In the genomic region with DNA sequence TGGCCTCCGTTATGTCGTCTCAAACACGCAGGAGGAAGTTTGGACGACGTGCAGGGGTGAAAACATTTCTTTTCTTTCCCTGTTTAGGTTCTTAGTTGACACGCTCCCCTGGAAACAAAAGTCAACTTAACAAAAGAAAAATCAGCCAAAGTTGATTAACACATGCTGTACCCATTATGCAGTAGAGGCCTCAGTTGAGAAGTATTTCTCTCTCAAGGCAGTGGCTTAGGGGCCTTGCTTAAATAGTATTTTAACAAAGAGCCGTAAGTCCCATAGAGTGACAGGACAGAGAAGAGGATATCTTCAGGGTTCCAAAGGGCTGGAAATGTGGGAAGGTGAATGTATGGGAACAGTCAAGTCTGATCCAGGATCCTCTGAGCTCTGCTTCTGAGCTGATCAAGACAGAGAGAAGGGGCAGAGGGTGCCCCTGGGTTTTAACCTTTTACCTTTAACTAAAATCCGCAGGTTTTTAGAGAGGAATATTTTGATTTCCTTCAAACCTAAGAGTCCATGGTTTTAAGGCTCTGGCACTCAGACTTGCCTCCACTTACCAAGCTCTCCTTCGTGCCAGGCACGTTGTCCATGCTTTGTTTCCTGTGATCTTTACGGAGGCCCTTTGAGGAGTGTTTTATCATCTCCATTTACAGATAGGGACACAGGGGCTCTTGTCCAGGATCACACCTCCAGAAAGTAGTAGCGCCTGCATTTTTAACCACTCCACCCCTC, we compare ENCODE assay signal across 9 cellular contexts. TPM values are rescaled to one million over a fixed set of nuclear protein-coding genes. Genes with fewer than 3 reads are reported as not detected.
A peak's percentile ranks its signal among the peaks of the same experiment; 100 is the strongest.
DNase-seq lines count a peak whose midpoint lies in the region; ATAC-seq and TF ChIP-seq lines count a peak whose summit lies in the region.
"Had no signal": no experiment of that assay in that cellular context is flagged by ENCODE, and none has a peak within 500 bp of the region (broad histone marks: within the 10 kb centered on the region; RNA-seq: fewer than 3 reads in every experiment).

No MANE protein-coding gene starts in this region.

- peak overlapping the region; percentile 98 for H3K27ac ChIP-seq in CD4-positive, CD25-positive, alpha-beta regulatory T cell (ENCODE audit: insufficient read depth, low read length, poor library complexity, severe bottlenecking)
- H3K27ac ChIP-seq in HUES64 (ENCODE audit: low read depth, low read length) (peak overlapping the region; percentile 46; the same call in 1 of the 2 replicates), osteoblast (ENCODE audit: low read depth, low read length) (peak overlapping the region; percentile 54)

- no peaks in the 10 kb centered on the region for H4K20me1 ChIP-seq in osteoblast (ENCODE audit: insufficient read depth, low read length)

- CTCF ChIA-PET in GM10248 (lab: Yijun Ruan, JAX), result interaction anchor here (0.9 to 3.7 kb wide), 8 partner anchors 8 to 52 kb away, joined by 3 to 24 read pairs (median 4); no protein-coding TSS in a partner anchor

- TF ChIP-seq CTCF in osteoblast (IDR thresholded peaks at IDR 0.05; ENCODE audit: extremely low read depth, low read depth, low read length), result no peak
- no peak for TF ChIP-seq CTCF in GM10248 (IDR thresholded peaks at IDR 0.05; ENCODE audit: control extremely low read depth, extremely low read depth, low read depth, missing control alignments)

- no peaks in the 10 kb centered on the region for H3K36me3 Mint-ChIP-seq in CD4-positive, CD25-positive, alpha-beta regulatory T cell
- peaks cover 55% of the 10 kb centered on the region for H3K36me3 Mint-ChIP-seq in effector memory CD8-positive, alpha-beta T cell (ENCODE audit: insufficient read depth)

- no peaks in the 10 kb centered on the region for H3K27me3 ChIP-seq in CD4-positive, CD25-positive, alpha-beta regulatory T cell (ENCODE audit: control insufficient read depth, insufficient read depth, low read length)
- H3K27me3 ChIP-seq in HUES64 (ENCODE audit: insufficient read depth, low read length) (no peaks in the 10 kb centered on the region), osteoblast (ENCODE audit: insufficient read depth, low read length) (no peaks in the 10 kb centered on the region)

- H3K9me3 Mint-ChIP-seq in CD4-positive, CD25-positive, alpha-beta regulatory T cell, result no peaks in the 10 kb centered on the region
- H3K9me3 Mint-ChIP-seq in effector memory CD8-positive, alpha-beta T cell, result no peaks in the 10 kb centered on the region

- ATAC-seq in CD4-positive, CD25-positive, alpha-beta regulatory T cell (ENCODE audit: low read depth in 2 of 2), result no peak
- peak; percentile 21 for ATAC-seq in effector memory CD8-positive, alpha-beta T cell (replicated peaks)

- H3K27ac Mint-ChIP-seq in CD4-positive, CD25-positive, alpha-beta regulatory T cell, result peak overlapping the region; percentile 96 to 100 (median 100)
- peak overlapping the region; percentile 100 for H3K27ac Mint-ChIP-seq in effector memory CD8-positive, alpha-beta T cell

- H3K36me3 ChIP-seq in CD4-positive, CD25-positive, alpha-beta regulatory T cell (ENCODE audit: control insufficient read depth, insufficient read depth, low read length), result no peaks in the 10 kb centered on the region
- no peaks in the 10 kb centered on the region for H3K36me3 ChIP-seq in HUES64 (ENCODE audit: insufficient read depth, low read length)
- no peaks in the 10 kb centered on the region for H3K36me3 ChIP-seq in osteoblast (ENCODE audit: insufficient read depth, low read length)

- H3K27me3 Mint-ChIP-seq in CD4-positive, CD25-positive, alpha-beta regulatory T cell, result peaks cover 4% of the 10 kb centered on the region
- H3K27me3 Mint-ChIP-seq in effector memory CD8-positive, alpha-beta T cell, result no peaks in the 10 kb centered on the region

- peaks cover 48% of the 10 kb centered on the region for H3K4me1 ChIP-seq in CD4-positive, CD25-positive, alpha-beta regulatory T cell (ENCODE audit: control insufficient read depth, insufficient read depth, low read length, poor library complexity, severe bottlenecking)
- H3K4me1 ChIP-seq in HUES64 (ENCODE audit: insufficient read depth, low read length), result peaks cover 13% of the 10 kb centered on the region
- peaks cover 8% of the 10 kb centered on the region for H3K4me1 ChIP-seq in osteoblast (ENCODE audit: insufficient read depth, low read length)

- POLR2A ChIA-PET in GM10248 (lab: Yijun Ruan, JAX), result interaction anchor here (0.5 to 3.6 kb wide), 19 partner anchors 9 to 839 kb away, joined by 3 to 25 read pairs (median 5); a partner anchor contains a TSS

- 90% methylated on average over 12 of the region's 12 CpGs for WGBS in HUES64

- H3K4me3 ChIP-seq in CD4-positive, CD25-positive, alpha-beta regulatory T cell (ENCODE audit: low read depth, low read length), result peak overlapping the region; percentile 80
- H3K4me3 ChIP-seq in HUES64 (ENCODE audit: low read length), result peak overlapping the region; percentile 31
- H3K4me3 ChIP-seq in osteoblast (ENCODE audit: insufficient read depth, low read length), result peak overlapping the region; percentile 73

- H3K9ac ChIP-seq in HUES64 (ENCODE audit: low read depth, low read length), result peak overlapping the region; percentile 42; the same call in 1 of the 2 replicates

- no peaks in the 10 kb centered on the region for H3K79me2 ChIP-seq in osteoblast (ENCODE audit: insufficient read depth, low read length)

- peak overlapping the region; percentile 97 to 100 (median 98) for H3K4me3 Mint-ChIP-seq in CD4-positive, CD25-positive, alpha-beta regulatory T cell
- H3K4me3 Mint-ChIP-seq in effector memory CD8-positive, alpha-beta T cell, result peak overlapping the region; percentile 98 to 100

- no peak for DNase-seq in CD4-positive, CD25-positive, alpha-beta regulatory T cell
- DNase-seq in effector memory CD8-positive, alpha-beta T cell, result no peak
- peak; percentile 26 for DNase-seq in osteoblast (ENCODE audit: insufficient read length, low spot score, missing footprints)
- DNase-seq in RPMI8226, result no peak
- DNase-seq in stimulated activated CD8-positive, alpha-beta memory T cell treated with anti-CD3 and anti-CD28 coated beads, Interleukin-4, amount 100 ng/mL, for 48 hours, result no peak
- DNase-seq in GM10248 (ENCODE audit: extremely low spot score), result no peak
- no peak for DNase-seq in middle frontal gyrus (ENCODE audit: extremely low spot score, low spot score)

- H3K4me2 ChIP-seq in osteoblast (ENCODE audit: insufficient read depth, low read length), result peak overlapping the region; percentile 84

- no peaks in the 10 kb centered on the region for H3K9me3 ChIP-seq in CD4-positive, CD25-positive, alpha-beta regulatory T cell (ENCODE audit: control insufficient read depth in 2 of 2, low read length in 2 of 2)
- H3K9me3 ChIP-seq in HUES64 (ENCODE audit: insufficient read depth, low read depth, low read length), result no peaks in the 10 kb centered on the region
- no peaks in the 10 kb centered on the region for H3K9me3 ChIP-seq in osteoblast (ENCODE audit: low read depth, low read length)

- H2AFZ ChIP-seq in osteoblast (ENCODE audit: low read length), result peak overlapping the region; percentile 93

- peaks cover 15 to 42% (median 27%) of the 10 kb centered on the region in 4 donors for H3K4me1 Mint-ChIP-seq in CD4-positive, CD25-positive, alpha-beta regulatory T cell
- peaks cover 36 to 41% of the 10 kb centered on the region in 2 donors for H3K4me1 Mint-ChIP-seq in effector memory CD8-positive, alpha-beta T cell (ENCODE audit: low read depth in 2 of 2)

RNA-seq across cellular contexts. Expression of a gene that starts 0.6 kb away (rescaled TPM):
- total RNA-seq in CD4-positive, CD25-positive, alpha-beta regulatory T cell, result 1,110 TPM
- 1,000 to 10,000 TPM in 1 of 4 donors, 100 to 1,000 TPM in 3; 664 to 1,266 (median 896) TPM for polyA plus RNA-seq in CD4-positive, CD25-positive, alpha-beta regulatory T cell
- polyA plus RNA-seq in HUES64 (2013, experiment 1 of 2), result 11.7 TPM
- polyA plus RNA-seq in HUES64 (2013, experiment 2 of 2), result 18.8 TPM
- total RNA-seq in osteoblast, result 21.4 and 83.4 TPM in 2 replicates
- total RNA-seq: Daoy had no signal

RNA-seq across cellular contexts. Expression of a gene that starts 36.2 kb away (rescaled TPM):
- total RNA-seq in CD4-positive, CD25-positive, alpha-beta regulatory T cell, result 3,121 TPM
- 1,000 to 10,000 TPM; 4,928 to 8,871 (median 7,502) TPM for polyA plus RNA-seq in CD4-positive, CD25-positive, alpha-beta regulatory T cell
- polyA plus RNA-seq in HUES64 (2013, experiment 1 of 2), result 1,825 TPM
- 1,978 TPM for polyA plus RNA-seq in HUES64 (2013, experiment 2 of 2)
- 1,720 and 2,211 TPM in 2 replicates for total RNA-seq in osteoblast

RNA-seq across cellular contexts. Expression of a gene that starts 55.8 kb away (rescaled TPM):
- total RNA-seq in CD4-positive, CD25-positive, alpha-beta regulatory T cell, result 58.3 TPM
- 1 to 10 TPM; 2.7 to 5.6 (median 3.4) TPM for polyA plus RNA-seq in CD4-positive, CD25-positive, alpha-beta regulatory T cell
- 77.4 TPM for polyA plus RNA-seq in HUES64 (2013, experiment 1 of 2)
- 73.4 TPM for polyA plus RNA-seq in HUES64 (2013, experiment 2 of 2)
- total RNA-seq in osteoblast, result 12.3 and 12.4 TPM in 2 replicates

Comparison
In these comparisons a context has a peak if more than half of its experiments do, and no peak if none do; other contexts are left out.
1. H3K27ac ChIP-seq: peak in every context shown above with its lines; median percentile 98 in CD4-positive, CD25-positive, alpha-beta regulatory T cell; 54 in osteoblast; 46 in HUES64.
2. RNA of a gene that starts 0.6 kb away (total RNA-seq): 1,110 TPM in CD4-positive, CD25-positive, alpha-beta regulatory T cell (single experiment); 21.4 to 83.4 TPM in osteoblast; every median in the first group is over 10 times any median in the second.
3. Peak in every context shown above with its lines, with median percentiles within 50 percentile points of each other: H3K4me3 ChIP-seq.